In genomic region chr12:130457215-130457614, GRCh38 we compare ENCODE assay signal across 20 cellular contexts.
"Had no signal": no experiment of that assay in that cellular context is flagged by ENCODE, and none has a peak within 500 bp of the region (broad histone marks: within the 10 kb centered on the region; RNA-seq: fewer than 3 reads in every experiment).

No MANE protein-coding gene starts in this region.

- DNase-seq: effector memory CD4-positive, alpha-beta T cell; esophagus squamous epithelium; foreskin fibroblast; kidney; lower lobe of right lung; natural killer cell; stimulated activated CD4-positive, alpha-beta T cell treated with anti-CD3 and anti-CD28 coated beads, Interleukin-12 subunit alpha, Interleukin-12 subunit beta, amount 100 ng/mL, for 4 hours; stimulated activated naive CD4-positive, alpha-beta T cell; transverse colon had no signal

- H3K4me1 ChIP-seq: esophagus squamous epithelium, left ventricle myocardium inferior, lower lobe of right lung, transverse colon had no signal

- H3K27ac Mint-ChIP-seq: memory B cell, mesothelial cell of epicardium, natural killer cell, progenitor cell of endocrine pancreas had no signal

- H3K27me3 Mint-ChIP-seq: memory B cell, progenitor cell of endocrine pancreas had no signal

- H3K27me3 ChIP-seq: ovary, transverse colon had no signal

- H3K36me3 Mint-ChIP-seq: memory B cell, mesothelial cell of epicardium, natural killer cell had no signal

- H3K9me3 Mint-ChIP-seq: memory B cell, mesothelial cell of epicardium, natural killer cell, neural crest cell had no signal

- H3K9me3 ChIP-seq: esophagus squamous epithelium, left ventricle myocardium inferior, lower lobe of right lung, ovary, stomach, thoracic aorta, transverse colon had no signal

- ATAC-seq: natural killer cell had no signal

- H3K36me3 ChIP-seq: esophagus squamous epithelium, left ventricle myocardium inferior, lower lobe of right lung, ovary, stomach, thoracic aorta, transverse colon had no signal

- H3K4me3 ChIP-seq: esophagus squamous epithelium, left ventricle myocardium inferior, lower lobe of right lung, ovary, stomach, thoracic aorta, transverse colon had no signal

- H3K4me1 Mint-ChIP-seq: memory B cell, mesothelial cell of epicardium, natural killer cell, neural crest cell had no signal

- H3K4me3 Mint-ChIP-seq: memory B cell, mesothelial cell of epicardium, natural killer cell, neural crest cell had no signal

- H3K27ac ChIP-seq: epithelial cell of prostate, esophagus squamous epithelium, left ventricle myocardium inferior, lower lobe of right lung, ovary, stomach, thoracic aorta, transverse colon had no signal

- FAIRE-seq: endometrium, kidney, small intestine had no signal
